Comparison of ENCODE assay signal across 16 cellular contexts in genomic region chr16:27352026-27352425, GRCh38. TPM values are rescaled to one million over a fixed set of nuclear protein-coding genes. Genes with fewer than 3 reads are reported as not detected.
DNase-seq lines count a peak whose midpoint lies in the region; ATAC-seq and TF ChIP-seq lines count a peak whose summit lies in the region.
"Had no signal": no experiment of that assay in that cellular context is flagged by ENCODE, and none has a peak within 500 bp of the region (broad histone marks: within the 10 kb centered on the region; RNA-seq: fewer than 3 reads in every experiment).

No MANE protein-coding gene starts in this region.

- CTCF ChIA-PET in CD4-positive, alpha-beta T cell (lab: Charles Lee) = no interaction called here
- CTCF ChIA-PET in naive thymus-derived CD4-positive, alpha-beta T cell (lab: Charles Lee) = no interaction called here

- H3K9me3 ChIP-seq in CD4-positive, alpha-beta T cell (ENCODE audit: control insufficient read depth, low read length) = no peaks in the 10 kb centered on the region
- H3K9me3 ChIP-seq in naive thymus-derived CD4-positive, alpha-beta T cell (ENCODE audit: control insufficient read depth in 2 of 3, low read length in 3 of 3) = no peaks in the 10 kb centered on the region
- H3K9me3 ChIP-seq: Caco-2 had no signal

- intact Hi-C loops in activated CD4-positive, alpha-beta T cell treated with anti-CD3 and anti-CD28 coated beads, Interleukin-2, amount 10 ng/mL, durations not matched to agents 24 days and 14 days (cut with micrococcal nuclease) = no loop called here
- intact Hi-C loops in CD4-positive, alpha-beta T cell (cut with DNase I, micrococcal nuclease) = no loop called here
- intact Hi-C loops in activated T-helper 1 cell treated with anti-CD3 and anti-CD28 coated beads, Interleukin-12 subunit alpha, Interleukin-12 subunit beta, Interleukin-2, Interleukin-4 antibody, amounts not matched to agents 30 ng/mL and 10 ng/mL and 1 ng/mL, durations not matched to agents 14 hours and 24 hours and 36 hours (cut with micrococcal nuclease) = no loop called here
- intact Hi-C loops in naive thymus-derived CD4-positive, alpha-beta T cell (cut with micrococcal nuclease) = no loop called here

- no peak overlapping the region for H3K4me3 ChIP-seq in naive thymus-derived CD4-positive, alpha-beta T cell (ENCODE audit: low read length)
- H3K4me3 ChIP-seq: PC-9 had no signal

- POLR2A ChIA-PET in CD4-positive, alpha-beta T cell (lab: Charles Lee) = no interaction called here
- POLR2A ChIA-PET in naive thymus-derived CD4-positive, alpha-beta T cell (lab: Charles Lee) = interaction anchor here (0.7 kb wide), 1 partner anchor 14 kb away, joined by 4 read pairs; no protein-coding TSS in a partner anchor

- peaks cover 37% of the 10 kb centered on the region for H3K4me1 Mint-ChIP-seq in activated CD4-positive, alpha-beta T cell treated with anti-CD3 and anti-CD28 coated beads, Interleukin-2, amount 10 ng/mL, durations not matched to agents 24 days and 14 days
- peaks cover 17% of the 10 kb centered on the region for H3K4me1 Mint-ChIP-seq in CD4-positive, alpha-beta T cell (ENCODE audit: low read depth)
- peaks cover 31% of the 10 kb centered on the region for H3K4me1 Mint-ChIP-seq in activated T-helper 1 cell treated with anti-CD3 and anti-CD28 coated beads, Interleukin-12 subunit alpha, Interleukin-12 subunit beta, Interleukin-2, Interleukin-4 antibody, amounts not matched to agents 30 ng/mL and 10 ng/mL and 1 ng/mL, durations not matched to agents 14 hours and 24 hours and 36 hours (ENCODE audit: low read depth)
- peaks cover 15 to 45% (median 32%) of the 10 kb centered on the region in 7 donors for H3K4me1 Mint-ChIP-seq in naive thymus-derived CD4-positive, alpha-beta T cell
- peaks cover 6 to 26% of the 10 kb centered on the region in 2 donors for H3K4me1 Mint-ChIP-seq in natural killer cell treated with Interleukin-12 subunit alpha and Interleukin-12 subunit beta and Interleukin-15 and Interleukin-18, amount 100 ng/mL, for 72 hours (ENCODE audit: low read depth in 2 of 2)

- no peaks in the 10 kb centered on the region for H3K27me3 ChIP-seq in CD4-positive, alpha-beta T cell (ENCODE audit: control insufficient read depth, insufficient read depth, low read length)
- H3K27me3 ChIP-seq in naive thymus-derived CD4-positive, alpha-beta T cell (ENCODE audit: control insufficient read depth in 2 of 2, insufficient read depth in 2 of 2, low read length in 2 of 2) = no peaks in the 10 kb centered on the region

- H3K27ac ChIP-seq in CD4-positive, alpha-beta T cell (ENCODE audit: low read depth, low read length) = no peak overlapping the region
- H3K27ac ChIP-seq in naive thymus-derived CD4-positive, alpha-beta T cell (ENCODE audit: low read depth, low read length) = peak overlapping the region; percentile 6
- H3K27ac ChIP-seq: PC-9 had no signal

- H3K27ac Mint-ChIP-seq in activated CD4-positive, alpha-beta T cell treated with anti-CD3 and anti-CD28 coated beads, Interleukin-2, amount 10 ng/mL, durations not matched to agents 24 days and 14 days = peak overlapping the region; percentile 78
- peak overlapping the region; percentile 72 for H3K27ac Mint-ChIP-seq in CD4-positive, alpha-beta T cell
- H3K27ac Mint-ChIP-seq in activated T-helper 1 cell treated with anti-CD3 and anti-CD28 coated beads, Interleukin-12 subunit alpha, Interleukin-12 subunit beta, Interleukin-2, Interleukin-4 antibody, amounts not matched to agents 30 ng/mL and 10 ng/mL and 1 ng/mL, durations not matched to agents 14 hours and 24 hours and 36 hours = peak overlapping the region; percentile 42
- peak overlapping the region in 7 of 9 donors; percentile 28 to 81 (median 75) for H3K27ac Mint-ChIP-seq in naive thymus-derived CD4-positive, alpha-beta T cell
- no peak overlapping the region for H3K27ac Mint-ChIP-seq in natural killer cell treated with Interleukin-12 subunit alpha and Interleukin-12 subunit beta and Interleukin-15 and Interleukin-18, amount 100 ng/mL, for 72 hours

- H3K36me3 Mint-ChIP-seq in activated CD4-positive, alpha-beta T cell treated with anti-CD3 and anti-CD28 coated beads, Interleukin-2, amount 10 ng/mL, durations not matched to agents 24 days and 14 days (ENCODE audit: low read depth) = peaks cover 93% of the 10 kb centered on the region
- H3K36me3 Mint-ChIP-seq in CD4-positive, alpha-beta T cell (ENCODE audit: low read depth) = peaks cover 96% of the 10 kb centered on the region
- H3K36me3 Mint-ChIP-seq in activated T-helper 1 cell treated with anti-CD3 and anti-CD28 coated beads, Interleukin-12 subunit alpha, Interleukin-12 subunit beta, Interleukin-2, Interleukin-4 antibody, amounts not matched to agents 30 ng/mL and 10 ng/mL and 1 ng/mL, durations not matched to agents 14 hours and 24 hours and 36 hours (ENCODE audit: low read depth) = peaks cover 82% of the 10 kb centered on the region
- H3K36me3 Mint-ChIP-seq in naive thymus-derived CD4-positive, alpha-beta T cell = peaks cover 28 to 88% (median 67%) of the 10 kb centered on the region in 5 donors
- H3K36me3 Mint-ChIP-seq in natural killer cell treated with Interleukin-12 subunit alpha and Interleukin-12 subunit beta and Interleukin-15 and Interleukin-18, amount 100 ng/mL, for 72 hours = peaks cover 36% of the 10 kb centered on the region

- peaks cover 9 to 95% (median 62%) of the 10 kb centered on the region in 3 experiments for H3K36me3 ChIP-seq in naive thymus-derived CD4-positive, alpha-beta T cell (ENCODE audit: control insufficient read depth in 2 of 3, insufficient read depth in 3 of 3, low read length in 3 of 3)

- no peak for ATAC-seq in CD4-positive, alpha-beta T cell (ENCODE audit: poor library complexity)
- ATAC-seq in naive thymus-derived CD4-positive, alpha-beta T cell = no peak
- no peak for ATAC-seq in natural killer cell treated with Interleukin-12 subunit alpha and Interleukin-12 subunit beta and Interleukin-15 and Interleukin-18, amount 100 ng/mL, for 72 hours

- TF ChIP-seq CTCF in CD4-positive, alpha-beta T cell (IDR thresholded peaks at IDR 0.05) = no peak

- no peak overlapping the region for H3K4me3 Mint-ChIP-seq in activated CD4-positive, alpha-beta T cell treated with anti-CD3 and anti-CD28 coated beads, Interleukin-2, amount 10 ng/mL, durations not matched to agents 24 days and 14 days
- no peak overlapping the region for H3K4me3 Mint-ChIP-seq in CD4-positive, alpha-beta T cell
- no peak overlapping the region for H3K4me3 Mint-ChIP-seq in activated T-helper 1 cell treated with anti-CD3 and anti-CD28 coated beads, Interleukin-12 subunit alpha, Interleukin-12 subunit beta, Interleukin-2, Interleukin-4 antibody, amounts not matched to agents 30 ng/mL and 10 ng/mL and 1 ng/mL, durations not matched to agents 14 hours and 24 hours and 36 hours
- H3K4me3 Mint-ChIP-seq in naive thymus-derived CD4-positive, alpha-beta T cell = no peak overlapping the region
- no peak overlapping the region for H3K4me3 Mint-ChIP-seq in natural killer cell treated with Interleukin-12 subunit alpha and Interleukin-12 subunit beta and Interleukin-15 and Interleukin-18, amount 100 ng/mL, for 72 hours
- H3K4me3 Mint-ChIP-seq: H9 had no signal

- no peak for DNase-seq in activated CD4-positive, alpha-beta T cell treated with anti-CD3 and anti-CD28 coated beads, Interleukin-2, amount 10 ng/mL, durations not matched to agents 24 days and 14 days
- DNase-seq in activated CD4-positive, alpha-beta T cell treated with anti-CD3 and anti-CD28 coated beads for 1 hour = no peak
- no peak for DNase-seq in CD4-positive, alpha-beta T cell
- DNase-seq in activated T-helper 1 cell treated with anti-CD3 and anti-CD28 coated beads, Interleukin-12 subunit alpha, Interleukin-12 subunit beta, Interleukin-2, Interleukin-4 antibody, amounts not matched to agents 30 ng/mL and 10 ng/mL and 1 ng/mL, durations not matched to agents 14 hours and 24 hours and 36 hours (ENCODE audit: low spot score) = no peak
- DNase-seq in naive thymus-derived CD4-positive, alpha-beta T cell = no peak
- DNase-seq in NCI-H2196 (lab: John Stamatoyannopoulos, UW; ENCODE audit: unreplicated experiment) (no peak), kidney tubule cell (ENCODE audit: low spot score) (no peak)
- no peak for DNase-seq in natural killer cell treated with Interleukin-12 subunit alpha and Interleukin-12 subunit beta and Interleukin-15 and Interleukin-18, amount 100 ng/mL, for 72 hours (ENCODE audit: low spot score)
- DNase-seq: C1 segment of cervical spinal cord, Caco-2, H9, NCI-H1105 treated with DMSO at 0.1 percent for 48 hours, NCI-H187, NCI-H446 treated with DMSO at 0.1 percent for 48 hours, NCI-H774, PC-9 had no signal

- H3K9me3 Mint-ChIP-seq in activated CD4-positive, alpha-beta T cell treated with anti-CD3 and anti-CD28 coated beads, Interleukin-2, amount 10 ng/mL, durations not matched to agents 24 days and 14 days = no peaks in the 10 kb centered on the region
- H3K9me3 Mint-ChIP-seq in CD4-positive, alpha-beta T cell = no peaks in the 10 kb centered on the region
- H3K9me3 Mint-ChIP-seq in activated T-helper 1 cell treated with anti-CD3 and anti-CD28 coated beads, Interleukin-12 subunit alpha, Interleukin-12 subunit beta, Interleukin-2, Interleukin-4 antibody, amounts not matched to agents 30 ng/mL and 10 ng/mL and 1 ng/mL, durations not matched to agents 14 hours and 24 hours and 36 hours = no peaks in the 10 kb centered on the region
- H3K9me3 Mint-ChIP-seq in naive thymus-derived CD4-positive, alpha-beta T cell = peaks cover 0 to 3% (median 0%) of the 10 kb centered on the region in 11 donors
- H3K9me3 Mint-ChIP-seq in natural killer cell treated with Interleukin-12 subunit alpha and Interleukin-12 subunit beta and Interleukin-15 and Interleukin-18, amount 100 ng/mL, for 72 hours = no peaks in the 10 kb centered on the region
- H3K9me3 Mint-ChIP-seq: H9 had no signal

- no peaks in the 10 kb centered on the region for H3K27me3 Mint-ChIP-seq in activated CD4-positive, alpha-beta T cell treated with anti-CD3 and anti-CD28 coated beads, Interleukin-2, amount 10 ng/mL, durations not matched to agents 24 days and 14 days
- H3K27me3 Mint-ChIP-seq in CD4-positive, alpha-beta T cell = no peaks in the 10 kb centered on the region
- H3K27me3 Mint-ChIP-seq in activated T-helper 1 cell treated with anti-CD3 and anti-CD28 coated beads, Interleukin-12 subunit alpha, Interleukin-12 subunit beta, Interleukin-2, Interleukin-4 antibody, amounts not matched to agents 30 ng/mL and 10 ng/mL and 1 ng/mL, durations not matched to agents 14 hours and 24 hours and 36 hours (ENCODE audit: insufficient read depth) = no peaks in the 10 kb centered on the region
- H3K27me3 Mint-ChIP-seq in naive thymus-derived CD4-positive, alpha-beta T cell = no peaks in the 10 kb centered on the region
- no peaks in the 10 kb centered on the region for H3K27me3 Mint-ChIP-seq in natural killer cell treated with Interleukin-12 subunit alpha and Interleukin-12 subunit beta and Interleukin-15 and Interleukin-18, amount 100 ng/mL, for 72 hours

- H3K4me1 ChIP-seq in naive thymus-derived CD4-positive, alpha-beta T cell (ENCODE audit: control insufficient read depth in 2 of 2, insufficient read depth in 2 of 2, low read length in 2 of 2) = peaks cover 0 to 4% of the 10 kb centered on the region in 2 donors
- H3K4me1 ChIP-seq: Caco-2 had no signal

RNA-seq across cellular contexts. Expression of gene IL4R, which starts 38.3 kb away (rescaled TPM):
- 345 and 375 TPM in 2 replicates for total RNA-seq in activated CD4-positive, alpha-beta T cell treated with anti-CD3 and anti-CD28 coated beads, Interleukin-2, amount 10 ng/mL, durations not matched to agents 24 days and 14 days
- total RNA-seq in CD4-positive, alpha-beta T cell = 100 to 1,000 TPM; 145 to 147 TPM
- 288 and 320 TPM in 2 replicates for total RNA-seq in activated T-helper 1 cell treated with anti-CD3 and anti-CD28 coated beads, Interleukin-12 subunit alpha, Interleukin-12 subunit beta, Interleukin-2, Interleukin-4 antibody, amounts not matched to agents 30 ng/mL and 10 ng/mL and 1 ng/mL, durations not matched to agents 14 hours and 24 hours and 36 hours
- total RNA-seq in naive thymus-derived CD4-positive, alpha-beta T cell = 100 to 1,000 TPM; 158 to 498 (median 198) TPM
- 100 to 1,000 TPM in 1 of 2 donors, 10 to 100 TPM in 1; 99.8 to 128 TPM for polyA plus RNA-seq in naive thymus-derived CD4-positive, alpha-beta T cell
- total RNA-seq in natural killer cell treated with Interleukin-12 subunit alpha and Interleukin-12 subunit beta and Interleukin-15 and Interleukin-18, amount 100 ng/mL, for 72 hours = 100 to 1,000 TPM; 213 to 224 TPM

RNA-seq across cellular contexts. Expression of gene IL21R, which starts 49.9 kb away (rescaled TPM):
- 94.9 and 100 TPM in 2 replicates for total RNA-seq in activated CD4-positive, alpha-beta T cell treated with anti-CD3 and anti-CD28 coated beads, Interleukin-2, amount 10 ng/mL, durations not matched to agents 24 days and 14 days
- total RNA-seq in CD4-positive, alpha-beta T cell = 10 to 100 TPM; 34.5 to 34.8 TPM
- 101 and 104 TPM in 2 replicates for total RNA-seq in activated T-helper 1 cell treated with anti-CD3 and anti-CD28 coated beads, Interleukin-12 subunit alpha, Interleukin-12 subunit beta, Interleukin-2, Interleukin-4 antibody, amounts not matched to agents 30 ng/mL and 10 ng/mL and 1 ng/mL, durations not matched to agents 14 hours and 24 hours and 36 hours
- total RNA-seq in naive thymus-derived CD4-positive, alpha-beta T cell = 10 to 100 TPM; 24.6 to 40.9 (median 31.4) TPM
- polyA plus RNA-seq in naive thymus-derived CD4-positive, alpha-beta T cell = 10 to 100 TPM; 37.1 to 52.1 TPM
- 10 to 100 TPM; 58.3 to 64.4 TPM for total RNA-seq in natural killer cell treated with Interleukin-12 subunit alpha and Interleukin-12 subunit beta and Interleukin-15 and Interleukin-18, amount 100 ng/mL, for 72 hours

Comparison
In these comparisons a context has a peak if more than half of its experiments do, and no peak if none do; other contexts are left out.
1. H3K27ac Mint-ChIP-seq: peak in activated CD4-positive, alpha-beta T cell treated with anti-CD3 and anti-CD28 coated beads, Interleukin-2, amount 10 ng/mL, durations not matched to agents 24 days and 14 days (single experiment), CD4-positive, alpha-beta T cell (single experiment), activated T-helper 1 cell treated with anti-CD3 and anti-CD28 coated beads, Interleukin-12 subunit alpha, Interleukin-12 subunit beta, Interleukin-2, Interleukin-4 antibody, amounts not matched to agents 30 ng/mL and 10 ng/mL and 1 ng/mL, durations not matched to agents 14 hours and 24 hours and 36 hours (single experiment) and naive thymus-derived CD4-positive, alpha-beta T cell (7 of 9); none in natural killer cell treated with Interleukin-12 subunit alpha and Interleukin-12 subunit beta and Interleukin-15 and Interleukin-18, amount 100 ng/mL, for 72 hours (0 of 2).